ENCODE assay signal across 22 cellular contexts in the genomic region with DNA sequence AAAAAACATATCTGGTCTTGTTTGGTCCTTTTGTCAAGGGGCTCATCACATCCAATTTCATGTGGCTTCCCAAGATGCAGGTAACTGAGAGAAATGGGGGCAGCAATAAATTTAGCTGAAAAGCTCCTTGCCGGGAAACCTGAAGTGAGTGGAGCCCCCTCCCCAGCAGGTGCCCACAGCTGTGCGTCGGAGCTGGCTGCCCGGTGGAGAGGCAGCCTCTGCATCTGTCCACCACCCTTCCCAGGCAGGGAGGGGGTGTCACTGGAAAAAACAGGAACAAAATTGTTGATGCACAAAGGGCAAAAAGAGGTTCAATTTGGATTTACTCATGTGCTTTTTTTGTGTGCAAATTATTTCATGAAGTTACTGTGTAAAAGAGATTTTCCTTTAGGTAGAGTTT.
DNase-seq lines count a peak whose midpoint lies in the region; FAIRE-seq and TF ChIP-seq lines count a peak whose summit lies in the region.
"Had no signal": no experiment of that assay in that cellular context is flagged by ENCODE, and none has a peak within 500 bp of the region (broad histone marks: within the 10 kb centered on the region; RNA-seq: fewer than 3 reads in every experiment).

No MANE protein-coding gene starts in this region.

- H3K4me3 ChIP-seq in NT2/D1 (ENCODE audit: insufficient read length, low read depth) (peak overlapping the region; percentile 27), kidney (ENCODE audit: low read length in 2 of 2) (no peak overlapping the region), neuronal stem cell (ENCODE audit: low read length in 2 of 2) (no peak overlapping the region)
- H3K4me3 ChIP-seq: Peyer's patch had no signal

- H3K4me1 ChIP-seq in H9 (ENCODE audit: insufficient read depth, low read length) = peaks cover 5% of the 10 kb centered on the region; the same call in 1 of the 2 replicates
- H3K4me1 ChIP-seq in NT2/D1 (ENCODE audit: insufficient read depth, insufficient read length) = peaks cover 32% of the 10 kb centered on the region
- peaks cover 0 to 9% of the 10 kb centered on the region in 2 donors for H3K4me1 ChIP-seq in kidney (ENCODE audit: control insufficient read depth in 1 of 2, insufficient read depth in 1 of 2, low read depth in 1 of 2, low read length in 2 of 2)
- H3K4me1 ChIP-seq in neuronal stem cell (ENCODE audit: control insufficient read depth in 2 of 2, insufficient read depth in 1 of 2, low read depth in 1 of 2, low read length in 2 of 2) = peaks cover 2 to 20% of the 10 kb centered on the region in 2 donors
- H3K4me1 ChIP-seq: Peyer's patch had no signal

- H3K18ac ChIP-seq in H9 (ENCODE audit: insufficient read length, low read depth, low read length) (no peak overlapping the region), neuronal stem cell (ENCODE audit: low read length) (no peak overlapping the region)

- H3K27ac ChIP-seq in H9 (ENCODE audit: insufficient read length, low read depth, low read length) (no peak overlapping the region), kidney (ENCODE audit: low read depth in 2 of 2, low read length in 2 of 2) (no peak overlapping the region), neuronal stem cell (replicated peaks; ENCODE audit: low read length) (no peak overlapping the region)
- H3K27ac ChIP-seq: Peyer's patch, SK-N-MC had no signal

- no CpG with 5 or more reads among the region's 4 CpGs for WGBS in H9 (ENCODE audit: extremely low coverage, insufficient read length, low lambda C conversion rate)
- no CpG with 5 or more reads among the region's 4 CpGs for WGBS in neuronal stem cell (ENCODE audit: extremely low coverage in 2 of 2, insufficient read length in 2 of 2, insufficient replicate concordance in 1 of 2), 2 donors

- H2AK5ac ChIP-seq in H9 (ENCODE audit: insufficient read length, low read length) (no peak overlapping the region), neuronal stem cell (ENCODE audit: low read depth, low read length) (no peak overlapping the region)

- no peak overlapping the region for H3K14ac ChIP-seq in H9 (ENCODE audit: insufficient read depth, low read length)
- no peak overlapping the region for H3K14ac ChIP-seq in neuronal stem cell (ENCODE audit: low read length)

- H3K4ac ChIP-seq in H9 (ENCODE audit: low read depth, low read length) (no peak overlapping the region), neuronal stem cell (ENCODE audit: low read length) (no peak overlapping the region)

- FAIRE-seq in kidney (lab: Jason Lieb, UNC) = no peak
- FAIRE-seq: GM12892 had no signal

- no peak overlapping the region for H2BK20ac ChIP-seq in H9 (ENCODE audit: low read depth, low read length, poor library complexity, severe bottlenecking)

- no peaks in the 10 kb centered on the region for H4K20me1 ChIP-seq in H9 (ENCODE audit: control insufficient read depth, insufficient read depth, insufficient read length)

- peak overlapping the region in 1 of 2 experiments; percentile 54; a peak in 2 of 5 replicates for H3K4me3 Mint-ChIP-seq in H9
- H3K4me3 Mint-ChIP-seq in chondrocyte (ENCODE audit: unreplicated experiment) = no peak overlapping the region
- H3K4me3 Mint-ChIP-seq: IgD-negative memory B cell had no signal

- H2BK120ac ChIP-seq in H9 (ENCODE audit: low read depth, low read length, poor library complexity, severe bottlenecking) = no peak overlapping the region
- H2BK120ac ChIP-seq in neuronal stem cell (ENCODE audit: low read depth, low read length) = no peak overlapping the region

- peak overlapping the region in 1 of 3 experiments; percentile 99; a peak in 2 of 7 replicates for H3K27ac Mint-ChIP-seq in H9
- no peak overlapping the region for H3K27ac Mint-ChIP-seq in chondrocyte (ENCODE audit: unreplicated experiment)
- H3K27ac Mint-ChIP-seq: CD14-positive monocyte, IgD-negative memory B cell had no signal

- peaks cover 44 to 52% of the 10 kb centered on the region in 2 experiments for H3K4me1 Mint-ChIP-seq in H9
- H3K4me1 Mint-ChIP-seq in chondrocyte (ENCODE audit: low read depth) = peaks cover 35% of the 10 kb centered on the region
- H3K4me1 Mint-ChIP-seq: CD14-positive monocyte, IgD-negative memory B cell had no signal

- no peaks in the 10 kb centered on the region for H3K9me3 ChIP-seq in H9 (ENCODE audit: control insufficient read depth, low read depth, low read length)
- H3K9me3 ChIP-seq in NT2/D1 (ENCODE audit: insufficient read depth, low read length) = no peaks in the 10 kb centered on the region
- H3K9me3 ChIP-seq in kidney (ENCODE audit: control insufficient read depth in 1 of 2, low read length in 2 of 2) = no peaks in the 10 kb centered on the region
- H3K9me3 ChIP-seq in neuronal stem cell (replicated peaks in 1 of 2; ENCODE audit: control insufficient read depth in 2 of 2, insufficient read depth in 1 of 2, low read depth in 1 of 2, low read length in 2 of 2) = peaks cover 0 to 2% of the 10 kb centered on the region in 2 donors
- H3K9me3 ChIP-seq: Peyer's patch had no signal

- H2BK5ac ChIP-seq in H9 (ENCODE audit: insufficient read length, low read length) = no peak overlapping the region
- H2BK5ac ChIP-seq in neuronal stem cell (ENCODE audit: low read length) = no peak overlapping the region

- no peaks in the 10 kb centered on the region for H3K79me2 ChIP-seq in H9 (ENCODE audit: insufficient read depth, low read length)

- H3K23ac ChIP-seq in H9 (ENCODE audit: insufficient read length, low read depth, low read length) (no peak overlapping the region), neuronal stem cell (ENCODE audit: low read depth, low read length, poor library complexity) (no peak overlapping the region)

- TF ChIP-seq CTCF in H9 (conservative IDR thresholded peaks at IDR 0.05) = no peak
- TF ChIP-seq CTCF in kidney (IDR thresholded peaks at IDR 0.05; ENCODE audit: borderline replicate concordance, extremely low read depth, insufficient read depth) = no peak
- no peak for TF ChIP-seq CTCF in chondrocyte (IDR thresholded peaks at IDR 0.05)

- H2BK15ac ChIP-seq in H9 (ENCODE audit: low read depth, low read length) = no peak overlapping the region
- no peak overlapping the region for H2BK15ac ChIP-seq in neuronal stem cell (ENCODE audit: low read length)

- H4K8ac ChIP-seq in H9 (replicated peaks; ENCODE audit: insufficient read length, low read depth, low read length) = no peak overlapping the region
- no peak overlapping the region for H4K8ac ChIP-seq in neuronal stem cell (ENCODE audit: low read depth, low read length)

- peak overlapping the region; percentile 45 for H3K4me2 ChIP-seq in H9 (ENCODE audit: insufficient read depth, insufficient read length, low read length)
- no peak overlapping the region for H3K4me2 ChIP-seq in neuronal stem cell (ENCODE audit: insufficient read depth, low read length, poor library complexity, severe bottlenecking)

- H3T11ph ChIP-seq in H9 (ENCODE audit: low read length) = no peak overlapping the region

- DNase-seq in H9 (no peak), NT2/D1 (ENCODE audit: low read depth, low spot score) (no peak), kidney (peak; percentile 31), neuronal stem cell (ENCODE audit: low spot score) (no peak), pons (ENCODE audit: low spot score) (no peak), chondrocyte (ENCODE audit: low spot score) (no peak), NCI-H2107 (lab: John Stamatoyannopoulos, UW) (no peak)
- DNase-seq: ACHN, AML-193, GOT3, Kasumi-1, MM.1S, NCI-H1105, NCI-H1930, NCI-H2171, NCI-H774, Peyer's patch, Right ventricle myocardium superior had no signal

- H3K36me3 Mint-ChIP-seq in H9 (ENCODE audit: insufficient read depth in 1 of 3, low read depth in 3 of 3) (peaks cover 0 to 3% (median 2%) of the 10 kb centered on the region in 3 experiments; a peak in 1 of 7 replicates), chondrocyte (ENCODE audit: low read depth) (no peaks in the 10 kb centered on the region)
- H3K36me3 Mint-ChIP-seq: CD14-positive monocyte, IgD-negative memory B cell had no signal

- peaks cover 16% of the 10 kb centered on the region for H3K27me3 Mint-ChIP-seq in H9 (ENCODE audit: low read depth)
- no peaks in the 10 kb centered on the region for H3K27me3 Mint-ChIP-seq in chondrocyte (ENCODE audit: low read depth)

- H3K36me3 ChIP-seq in NT2/D1 (ENCODE audit: insufficient read depth, insufficient read length, low read length) (no peaks in the 10 kb centered on the region), kidney (ENCODE audit: control insufficient read depth in 1 of 2, insufficient read depth in 2 of 2, low read length in 2 of 2) (no peaks in the 10 kb centered on the region), neuronal stem cell (replicated peaks in 1 of 2; ENCODE audit: control insufficient read depth in 2 of 2, insufficient read depth in 2 of 2, low read length in 2 of 2) (no peaks in the 10 kb centered on the region)
- H3K36me3 ChIP-seq: Peyer's patch had no signal

- no peak overlapping the region for H3K56ac ChIP-seq in H9 (ENCODE audit: insufficient read length, low read depth, low read length)

- H3K23me2 ChIP-seq in H9 (ENCODE audit: insufficient read length, low read depth, low read length, poor library complexity, severe bottlenecking) = no peaks in the 10 kb centered on the region

- no peak overlapping the region for H4K5ac ChIP-seq in H9 (ENCODE audit: insufficient read length, low read depth, low read length)

- intact Hi-C loops in kidney (cut with DNase I) = no loop called here

- H3K79me1 ChIP-seq in H9 (ENCODE audit: insufficient read depth, low read depth, low read length, poor library complexity, severe bottlenecking) = no peaks in the 10 kb centered on the region
- H3K79me1 ChIP-seq in neuronal stem cell (ENCODE audit: low read depth, low read length) = no peaks in the 10 kb centered on the region

- H3K9ac ChIP-seq in H9 (ENCODE audit: extremely low read depth, insufficient read length, low read length) (no peak overlapping the region), NT2/D1 (ENCODE audit: insufficient read length, low read depth) (peak overlapping the region; percentile 47), kidney (ENCODE audit: low read length in 2 of 2) (no peak overlapping the region), neuronal stem cell (ENCODE audit: low read depth, low read length, poor library complexity) (no peak overlapping the region)

- H4K91ac ChIP-seq in H9 (ENCODE audit: insufficient read length, low read depth, low read length) (no peak overlapping the region), neuronal stem cell (ENCODE audit: low read depth, low read length, poor library complexity) (no peak overlapping the region)

- peaks cover 0 to 5% of the 10 kb centered on the region in 2 experiments; a peak in 2 of 5 replicates for H3K9me3 Mint-ChIP-seq in H9
- no peaks in the 10 kb centered on the region for H3K9me3 Mint-ChIP-seq in chondrocyte (ENCODE audit: low read depth)
- H3K9me3 Mint-ChIP-seq: IgD-negative memory B cell had no signal

- H3K27me3 ChIP-seq in H9 (ENCODE audit: insufficient read depth, low read length) (no peaks in the 10 kb centered on the region), NT2/D1 (ENCODE audit: insufficient read depth, insufficient read length) (peaks cover 9% of the 10 kb centered on the region), neuronal stem cell (ENCODE audit: control insufficient read depth in 3 of 3, insufficient read depth in 3 of 3, low read depth in 1 of 3, low read length in 3 of 3) (no peaks in the 10 kb centered on the region)
- H3K27me3 ChIP-seq: Peyer's patch had no signal

- H2AFZ ChIP-seq in H9 (ENCODE audit: low read length) = no peak overlapping the region
- peak overlapping the region; percentile 92 for H2AFZ ChIP-seq in neuronal stem cell (ENCODE audit: low read length)

- H2BK12ac ChIP-seq in H9 (ENCODE audit: insufficient read length, low read depth, low read length) (no peak overlapping the region), neuronal stem cell (ENCODE audit: low read length) (no peak overlapping the region)
